ENCODE assay signal across 7 cellular contexts in genomic region chr7:24082826-24083225, GRCh38.
"Had no signal": no experiment of that assay in that cellular context is flagged by ENCODE, and none has a peak within 500 bp of the region (broad histone marks: within the 10 kb centered on the region; RNA-seq: fewer than 3 reads in every experiment).

No MANE protein-coding gene starts in this region.

- H3K4me3 Mint-ChIP-seq: H9, HFFc6 had no signal

- H3K4me1 Mint-ChIP-seq: H9 had no signal

- ATAC-seq: HepG2, K562 had no signal

- H3K4me3 ChIP-seq: K562 had no signal

- H3K27ac Mint-ChIP-seq: H9, HFFc6 had no signal

- DNase-seq: H9, HCEC 1CT, HFFc6, IMR-90, KG1 had no signal
